In genomic region chr10:24851595-24851994, GRCh38 we compare ENCODE assay signal across 13 cellular contexts.
DNase-seq lines count a peak whose midpoint lies in the region; ATAC-seq and TF ChIP-seq lines count a peak whose summit lies in the region.
"Had no signal": no experiment of that assay in that cellular context is flagged by ENCODE, and none has a peak within 500 bp of the region (broad histone marks: within the 10 kb centered on the region; RNA-seq: fewer than 3 reads in every experiment).

No MANE protein-coding gene starts in this region.

- peak in 3 of 5 donors; percentile 4 to 17 (median 6) for DNase-seq in CD4-positive, alpha-beta memory T cell
- DNase-seq in NCI-H187 treated with DMSO at 0.1 percent for 48 hours (lab: John Stamatoyannopoulos, UW) = peak; percentile 61
- DNase-seq in astrocyte of the cerebellum (ENCODE audit: low read depth) = peak; percentile 90
- DNase-seq in lung (ENCODE audit: low spot score) = peak; percentile 65
- DNase-seq in adrenal gland = no peak
- no peak for DNase-seq in GDM1 (lab: John Stamatoyannopoulos, UW)
- no peak for DNase-seq in chondrocyte (ENCODE audit: low spot score)
- DNase-seq: activated CD4-positive, alpha-beta T cell treated with anti-CD3 and anti-CD28 coated beads for 48 hours had no signal

- H3K4me3 Mint-ChIP-seq in CD4-positive, alpha-beta memory T cell = peak overlapping the region in 7 of 8 donors; percentile 3 to 69 (median 25)
- H3K4me3 Mint-ChIP-seq in chondrocyte (ENCODE audit: unreplicated experiment) = no peak overlapping the region
- H3K4me3 Mint-ChIP-seq: B cell; mesothelial cell of epicardium; stimulated activated memory B cell treated with anti-CD40 and anti-IgM and Interleukin-4, amounts not matched to agents 10 μg/mL and 1 μg/mL and 100 μg/mL, for 72 hours had no signal

- peaks cover 6 to 8% (median 6%) of the 10 kb centered on the region in 4 donors for H3K4me1 Mint-ChIP-seq in CD4-positive, alpha-beta memory T cell
- H3K4me1 Mint-ChIP-seq in chondrocyte (ENCODE audit: low read depth) = peaks cover 50% of the 10 kb centered on the region

- in situ Hi-C loops in astrocyte of the cerebellum (cut with HindIII; ENCODE audit: low sequenced_read_pairs) = no loop called here

- no peak overlapping the region for H3K4me3 ChIP-seq in CD4-positive, alpha-beta memory T cell (ENCODE audit: low read length in 2 of 2)
- H3K4me3 ChIP-seq in astrocyte of the cerebellum (ENCODE audit: low read depth, low read length) = peak overlapping the region; percentile 9
- no peak overlapping the region for H3K4me3 ChIP-seq in lung
- no peak overlapping the region for H3K4me3 ChIP-seq in adrenal gland

- H3K36me3 Mint-ChIP-seq in CD4-positive, alpha-beta memory T cell = no peaks in the 10 kb centered on the region
- H3K36me3 Mint-ChIP-seq in chondrocyte (ENCODE audit: low read depth) = no peaks in the 10 kb centered on the region
- H3K36me3 Mint-ChIP-seq: stimulated activated memory B cell treated with anti-CD40 and anti-IgM and Interleukin-4, amounts not matched to agents 10 μg/mL and 1 μg/mL and 100 μg/mL, for 72 hours had no signal

- TF ChIP-seq CTCF in astrocyte of the cerebellum (IDR thresholded peaks at IDR 0.05; ENCODE audit: low read depth, low read length, missing control alignments) = no peak
- TF ChIP-seq CTCF in lung (IDR thresholded peaks at IDR 0.05; ENCODE audit: control extremely low read depth, extremely low read depth) = no peak
- no peak for TF ChIP-seq CTCF in adrenal gland (IDR thresholded peaks at IDR 0.05)
- TF ChIP-seq CTCF in chondrocyte (IDR thresholded peaks at IDR 0.05) = no peak

- POLR2A ChIA-PET in CD4-positive, alpha-beta memory T cell (lab: Charles Lee; ENCODE audit: partially characterized antibody) = interaction anchor here (0.6 kb wide), 1 partner anchor 234 kb away, joined by 5 read pairs; no protein-coding TSS in a partner anchor

- no peak overlapping the region for H3K27ac ChIP-seq in CD4-positive, alpha-beta memory T cell (ENCODE audit: low read depth, low read length)
- H3K27ac ChIP-seq in lung (ENCODE audit: low read depth in 1 of 2, low read length in 1 of 2) (peak overlapping the region in 1 of 2 donors; percentile 65), adrenal gland (no peak overlapping the region)
- H3K27ac ChIP-seq: KMS-11 had no signal

- WGBS in lung, 2 donors = 46 to 77% methylated on average over 12 of the region's 12 CpGs
- WGBS in adrenal gland, 4 donors = 79 to 87% (median 85%) methylated on average over 12 of the region's 12 CpGs

- intact Hi-C loops in CD4-positive, alpha-beta memory T cell (cut with micrococcal nuclease) = no loop called here
- intact Hi-C loops in adrenal gland (cut with DNase I) = no loop called here

- CTCF ChIA-PET in CD4-positive, alpha-beta memory T cell (lab: Charles Lee; ENCODE audit: partially characterized antibody) = no interaction called here

- no peaks in the 10 kb centered on the region for H3K36me3 ChIP-seq in CD4-positive, alpha-beta memory T cell (ENCODE audit: insufficient read depth, low read length)
- H3K36me3 ChIP-seq in lung (ENCODE audit: control insufficient read depth in 2 of 2, insufficient read depth in 2 of 2, low read length in 2 of 2) (no peaks in the 10 kb centered on the region), adrenal gland (replicated peaks in 1 of 2) (no peaks in the 10 kb centered on the region)

- peaks cover 0 to 1% of the 10 kb centered on the region in 2 donors for H3K27me3 Mint-ChIP-seq in CD4-positive, alpha-beta memory T cell
- no peaks in the 10 kb centered on the region for H3K27me3 Mint-ChIP-seq in chondrocyte (ENCODE audit: low read depth)

- peaks cover 0 to 2% (median 0%) of the 10 kb centered on the region in 8 donors for H3K9me3 Mint-ChIP-seq in CD4-positive, alpha-beta memory T cell
- H3K9me3 Mint-ChIP-seq in chondrocyte (ENCODE audit: low read depth) = no peaks in the 10 kb centered on the region
- H3K9me3 Mint-ChIP-seq: mesothelial cell of epicardium; stimulated activated memory B cell treated with anti-CD40 and anti-IgM and Interleukin-4, amounts not matched to agents 10 μg/mL and 1 μg/mL and 100 μg/mL, for 72 hours had no signal

- no peaks in the 10 kb centered on the region for H3K27me3 ChIP-seq in CD4-positive, alpha-beta memory T cell (ENCODE audit: insufficient read depth, low read length)
- H3K27me3 ChIP-seq in lung (ENCODE audit: control insufficient read depth, insufficient read depth) (no peaks in the 10 kb centered on the region), adrenal gland (no peaks in the 10 kb centered on the region)

- no peaks in the 10 kb centered on the region for H3K4me1 ChIP-seq in CD4-positive, alpha-beta memory T cell (ENCODE audit: insufficient read depth, low read length)
- H3K4me1 ChIP-seq in lung (ENCODE audit: control insufficient read depth in 2 of 2, insufficient read depth in 2 of 2, low read length in 2 of 2) (no peaks in the 10 kb centered on the region), adrenal gland (replicated peaks in 1 of 2) (no peaks in the 10 kb centered on the region)

- peak overlapping the region in 2 of 7 donors; percentile 36 to 81 for H3K27ac Mint-ChIP-seq in CD4-positive, alpha-beta memory T cell
- H3K27ac Mint-ChIP-seq in chondrocyte (ENCODE audit: unreplicated experiment) = no peak overlapping the region
- H3K27ac Mint-ChIP-seq: B cell; mesothelial cell of epicardium; stimulated activated memory B cell treated with anti-CD40 and anti-IgM and Interleukin-4, amounts not matched to agents 10 μg/mL and 1 μg/mL and 100 μg/mL, for 72 hours had no signal

- H3K9me3 ChIP-seq in CD4-positive, alpha-beta memory T cell (ENCODE audit: control insufficient read depth in 1 of 2, low read length in 2 of 2) = no peaks in the 10 kb centered on the region
- no peaks in the 10 kb centered on the region for H3K9me3 ChIP-seq in lung (ENCODE audit: control insufficient read depth in 2 of 2, insufficient read depth in 1 of 2, low read length in 1 of 2)
- H3K9me3 ChIP-seq in adrenal gland (replicated peaks in 1 of 3) = no peaks in the 10 kb centered on the region

- no peak for TF ChIP-seq POLR2A in adrenal gland (IDR thresholded peaks at IDR 0.05)

- ATAC-seq in lung (ENCODE audit: insufficient read depth, low FRiP score) (peak; percentile 73), GM18502 (IDR thresholded peaks at IDR 0.05; ENCODE audit: poor library complexity, unreplicated experiment) (no peak)

Comparison
In these comparisons a context has a peak if more than half of its experiments do, and no peak if none do; other contexts are left out.
1. DNase-seq: peak in CD4-positive, alpha-beta memory T cell (3 of 5), NCI-H187 treated with DMSO at 0.1 percent for 48 hours (single experiment), astrocyte of the cerebellum (single experiment) and lung (single experiment); none in adrenal gland (0 of 7), GDM1 (single experiment) and chondrocyte (single experiment).